1 cellular context compared by ENCODE assay signal in genomic region chr21:29025328-29025713, GRCh38.
TF ChIP-seq lines count a peak whose summit lies in the region.

No MANE protein-coding gene starts in this region.

TF ChIP-seq in K562, 482 proteins besides CTCF, POLR2A, EP300 and RAD21 (continued from another document):
- TF ChIP-seq AFF1 (IDR thresholded peaks at IDR 0.05; ENCODE audit: low read depth in 1 of 2, partially characterized antibody in 2 of 2): peak in 1 of 2 experiments; percentile 16
- TF ChIP-seq, protein P1, sequence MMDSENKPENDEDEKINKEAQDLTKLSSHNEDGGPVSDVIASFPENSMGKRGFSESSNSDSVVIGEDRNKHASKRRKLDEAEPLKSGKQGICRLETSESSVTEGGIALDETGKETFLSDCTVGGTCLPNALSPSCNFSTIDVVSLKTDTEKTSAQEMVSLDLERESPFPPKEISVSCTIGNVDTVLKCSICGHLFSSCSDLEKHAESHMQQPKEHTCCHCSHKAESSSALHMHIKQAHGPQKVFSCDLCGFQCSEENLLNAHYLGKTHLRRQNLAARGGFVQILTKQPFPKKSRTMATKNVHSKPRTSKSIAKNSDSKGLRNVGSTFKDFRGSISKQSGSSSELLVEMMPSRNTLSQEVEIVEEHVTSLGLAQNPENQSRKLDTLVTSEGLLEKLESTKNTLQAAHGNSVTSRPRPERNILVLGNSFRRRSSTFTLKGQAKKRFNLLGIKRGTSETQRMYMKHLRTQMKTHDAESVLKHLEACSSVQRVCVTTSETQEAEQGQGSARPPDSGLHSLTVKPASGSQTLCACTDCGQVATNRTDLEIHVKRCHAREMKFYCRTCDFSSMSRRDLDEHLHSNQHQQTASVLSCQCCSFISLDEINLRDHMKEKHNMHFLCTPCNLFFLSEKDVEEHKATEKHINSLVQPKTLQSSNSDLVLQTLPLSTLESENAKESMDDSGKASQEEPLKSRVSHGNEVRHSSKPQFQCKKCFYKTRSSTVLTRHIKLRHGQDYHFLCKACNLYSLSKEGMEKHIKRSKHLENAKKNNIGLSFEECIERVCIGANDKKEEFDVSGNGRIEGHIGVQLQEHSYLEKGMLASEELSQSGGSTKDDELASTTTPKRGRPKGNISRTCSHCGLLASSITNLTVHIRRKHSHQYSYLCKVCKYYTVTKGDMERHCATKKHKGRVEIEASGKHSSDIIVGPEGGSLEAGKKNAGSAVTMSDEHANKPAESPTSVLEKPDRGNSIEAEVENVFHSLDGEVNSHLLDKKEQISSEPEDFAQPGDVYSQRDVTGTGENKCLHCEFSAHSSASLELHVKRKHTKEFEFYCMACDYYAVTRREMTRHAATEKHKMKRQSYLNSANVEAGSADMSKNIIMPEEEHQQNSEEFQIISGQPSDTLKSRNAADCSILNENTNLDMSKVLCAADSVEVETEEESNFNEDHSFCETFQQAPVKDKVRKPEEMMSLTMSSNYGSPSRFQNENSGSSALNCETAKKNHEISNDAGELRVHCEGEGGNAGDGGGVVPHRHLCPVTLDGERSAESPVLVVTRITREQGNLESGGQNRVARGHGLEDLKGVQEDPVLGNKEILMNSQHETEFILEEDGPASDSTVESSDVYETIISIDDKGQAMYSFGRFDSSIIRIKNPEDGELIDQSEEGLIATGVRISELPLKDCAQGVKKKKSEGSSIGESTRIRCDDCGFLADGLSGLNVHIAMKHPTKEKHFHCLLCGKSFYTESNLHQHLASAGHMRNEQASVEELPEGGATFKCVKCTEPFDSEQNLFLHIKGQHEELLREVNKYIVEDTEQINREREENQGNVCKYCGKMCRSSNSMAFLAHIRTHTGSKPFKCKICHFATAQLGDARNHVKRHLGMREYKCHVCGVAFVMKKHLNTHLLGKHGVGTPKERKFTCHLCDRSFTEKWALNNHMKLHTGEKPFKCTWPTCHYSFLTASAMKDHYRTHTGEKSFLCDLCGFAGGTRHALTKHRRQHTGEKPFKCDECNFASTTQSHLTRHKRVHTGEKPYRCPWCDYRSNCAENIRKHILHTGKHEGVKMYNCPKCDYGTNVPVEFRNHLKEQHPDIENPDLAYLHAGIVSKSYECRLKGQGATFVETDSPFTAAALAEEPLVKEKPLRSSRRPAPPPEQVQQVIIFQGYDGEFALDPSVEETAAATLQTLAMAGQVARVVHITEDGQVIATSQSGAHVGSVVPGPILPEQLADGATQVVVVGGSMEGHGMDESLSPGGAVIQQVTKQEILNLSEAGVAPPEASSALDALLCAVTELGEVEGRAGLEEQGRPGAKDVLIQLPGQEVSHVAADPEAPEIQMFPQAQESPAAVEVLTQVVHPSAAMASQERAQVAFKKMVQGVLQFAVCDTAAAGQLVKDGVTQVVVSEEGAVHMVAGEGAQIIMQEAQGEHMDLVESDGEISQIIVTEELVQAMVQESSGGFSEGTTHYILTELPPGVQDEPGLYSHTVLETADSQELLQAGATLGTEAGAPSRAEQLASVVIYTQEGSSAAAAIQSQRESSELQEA (IDR thresholded peaks at IDR 0.05; ENCODE audit: low read depth): no peak
- TF ChIP-seq JUND (IDR thresholded peaks at IDR 0.05; ENCODE audit: borderline replicate concordance, low read depth, low read length): no peak
- peak; percentile 7; the same call in 1 of the 3 replicates for TF ChIP-seq JUND (tag; IDR thresholded peaks at IDR 0.05; ENCODE audit: borderline replicate concordance, low read depth, low read length)
- TF ChIP-seq VEZF1 (CRISPR knock-in tag; IDR thresholded peaks at IDR 0.05): peak; percentile 5; the same call in 1 of the 2 replicates
- 0 out of 2 replicates have a peak, but pooled peaks have one; percentile 13 for TF ChIP-seq PATZ1 (CRISPR knock-in tag; IDR thresholded peaks at IDR 0.05; ENCODE audit: borderline replicate concordance)
- no peak for TF ChIP-seq MEIS2 (IDR thresholded peaks at IDR 0.05; ENCODE audit: partially characterized antibody)
